In the genomic region with DNA sequence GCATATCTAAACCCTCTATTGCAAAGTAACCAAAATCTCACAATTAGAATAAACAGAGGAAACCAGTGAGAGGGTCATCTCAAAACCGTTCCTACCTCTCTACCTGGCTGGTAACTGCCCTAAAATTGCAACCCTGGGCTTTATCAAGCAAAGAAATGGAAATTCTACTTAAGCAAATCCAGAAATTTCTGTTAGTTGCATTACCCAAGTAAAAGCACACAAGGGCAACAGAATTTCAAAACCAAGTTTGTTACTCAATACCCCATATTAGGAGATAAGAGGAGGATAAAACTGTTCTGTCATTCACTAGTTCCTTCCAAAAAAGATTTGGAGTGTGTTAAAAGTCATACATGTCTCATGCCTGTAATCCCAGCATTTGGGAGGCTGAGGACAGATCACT, we compare ENCODE assay signal across 13 cellular contexts.
DNase-seq lines count a peak whose midpoint lies in the region; ATAC-seq and TF ChIP-seq lines count a peak whose summit lies in the region.
"Had no signal": no experiment of that assay in that cellular context is flagged by ENCODE, and none has a peak within 500 bp of the region (broad histone marks: within the 10 kb centered on the region; RNA-seq: fewer than 3 reads in every experiment).

No MANE protein-coding gene starts in this region.

- H3K36me3 ChIP-seq in thoracic aorta = no peaks in the 10 kb centered on the region
- H3K36me3 ChIP-seq: WERI-Rb-1 had no signal

- no peak for TF ChIP-seq CTCF in thoracic aorta (IDR thresholded peaks at IDR 0.05)

- no peaks in the 10 kb centered on the region for H3K9me3 ChIP-seq in thoracic aorta

- H3K4me3 ChIP-seq in thoracic aorta = peak overlapping the region; percentile 18

- H3K36me3 Mint-ChIP-seq in activated naive CD4-positive, alpha-beta T cell treated with anti-CD3 and anti-CD28 coated beads, Interleukin-2, amount 10 ng/mL, durations not matched to agents 7 days and 5 days = peaks cover 57% of the 10 kb centered on the region
- peaks cover 33% of the 10 kb centered on the region for H3K36me3 Mint-ChIP-seq in T-cell

- H3K27ac ChIP-seq in thoracic aorta = peak overlapping the region; percentile 6 to 66
- H3K27ac ChIP-seq: WERI-Rb-1 had no signal

- H3K27ac Mint-ChIP-seq in activated naive CD4-positive, alpha-beta T cell treated with anti-CD3 and anti-CD28 coated beads, Interleukin-2, amount 10 ng/mL, durations not matched to agents 7 days and 5 days = peak overlapping the region; percentile 65
- H3K27ac Mint-ChIP-seq in T-cell = peak overlapping the region; percentile 93 to 94

- POLR2A ChIA-PET in T-cell (lab: Charles Lee) = interaction anchor here (0.5 to 1.2 kb wide), 5 partner anchors 19 to 69 kb away, joined by 3 to 5 read pairs (median 3); no protein-coding TSS in a partner anchor

- no peaks in the 10 kb centered on the region for H3K27me3 Mint-ChIP-seq in activated naive CD4-positive, alpha-beta T cell treated with anti-CD3 and anti-CD28 coated beads, Interleukin-2, amount 10 ng/mL, durations not matched to agents 7 days and 5 days
- no peaks in the 10 kb centered on the region for H3K27me3 Mint-ChIP-seq in T-cell

- no peak for DNase-seq in activated naive CD4-positive, alpha-beta T cell treated with anti-CD3 and anti-CD28 coated beads, Interleukin-2, amount 10 ng/mL, durations not matched to agents 7 days and 5 days
- no peak for DNase-seq in activated naive CD4-positive, alpha-beta T cell treated with Interleukin-2 at 50 U/mL for 16 hours
- DNase-seq in T-cell (no peak), left cardiac atrium (no peak), thoracic aorta (ENCODE audit: low spot score) (no peak), NCI-H1092 (lab: John Stamatoyannopoulos, UW) (no peak)
- DNase-seq: activated gamma-delta T cell treated with Interleukin-2 at 50 U/mL for 16 hours; effector CD8-positive, alpha-beta T cell; NCI-H187; WERI-Rb-1 had no signal

- no peaks in the 10 kb centered on the region for H3K27me3 ChIP-seq in thoracic aorta (replicated peaks; ENCODE audit: insufficient read depth)

- H3K4me1 ChIP-seq in thoracic aorta (ENCODE audit: control insufficient read depth in 1 of 2, low read depth in 2 of 2) = peaks cover 19 to 24% of the 10 kb centered on the region in 2 donors

- no peaks in the 10 kb centered on the region for H3K9me3 Mint-ChIP-seq in activated naive CD4-positive, alpha-beta T cell treated with anti-CD3 and anti-CD28 coated beads, Interleukin-2, amount 10 ng/mL, durations not matched to agents 7 days and 5 days
- no peaks in the 10 kb centered on the region for H3K9me3 Mint-ChIP-seq in T-cell
- H3K9me3 Mint-ChIP-seq: neural crest cell had no signal

- peaks cover 93% of the 10 kb centered on the region for H3K4me1 Mint-ChIP-seq in activated naive CD4-positive, alpha-beta T cell treated with anti-CD3 and anti-CD28 coated beads, Interleukin-2, amount 10 ng/mL, durations not matched to agents 7 days and 5 days
- peaks cover 91 to 96% (median 94%) of the 10 kb centered on the region in 3 donors for H3K4me1 Mint-ChIP-seq in T-cell

- no peak overlapping the region for H3K4me3 Mint-ChIP-seq in activated naive CD4-positive, alpha-beta T cell treated with anti-CD3 and anti-CD28 coated beads, Interleukin-2, amount 10 ng/mL, durations not matched to agents 7 days and 5 days
- H3K4me3 Mint-ChIP-seq in T-cell = peak overlapping the region in 1 of 3 donors; percentile 61
- H3K4me3 Mint-ChIP-seq: neural crest cell had no signal

- intact Hi-C loops in left cardiac atrium (cut with DNase I) = no loop called here

- CTCF ChIA-PET in activated naive CD4-positive, alpha-beta T cell treated with anti-CD3 and anti-CD28 coated beads, Interleukin-2, amount 10 ng/mL, durations not matched to agents 7 days and 5 days (lab: Charles Lee) = no interaction called here
- CTCF ChIA-PET in T-cell (lab: Charles Lee) = interaction anchor here in 1 of 2 donors (1.0 to 1.2 kb wide), 2 partner anchors 15 to 32 kb away, joined by 3 read pairs; no protein-coding TSS in a partner anchor

- no peak for ATAC-seq in T-cell (replicated peaks in 1 of 4)
- ATAC-seq in left cardiac atrium = peak; percentile 50 to 71
- ATAC-seq in thoracic aorta (ENCODE audit: insufficient number of reproducible peaks, low FRiP score, low read depth) = no peak
- no peak for ATAC-seq in HG03039 (IDR thresholded peaks at IDR 0.05; ENCODE audit: unreplicated experiment)
- ATAC-seq in GM19397 (IDR thresholded peaks at IDR 0.05; ENCODE audit: unreplicated experiment) = no peak

Comparison
In these comparisons a context has a peak if more than half of its experiments do, and no peak if none do; other contexts are left out.
1. ATAC-seq: peak in left cardiac atrium (2 of 2); none in T-cell (0 of 4), thoracic aorta (single experiment), HG03039 (single experiment) and GM19397 (single experiment).